ENCODE assay signal across 19 cellular contexts in genomic region chr15:75309711-75310110, GRCh38. TPM values are rescaled to one million over a fixed set of nuclear protein-coding genes. Genes with fewer than 3 reads are reported as not detected.
"Had no signal": no experiment of that assay in that cellular context is flagged by ENCODE, and none has a peak within 500 bp of the region (broad histone marks: within the 10 kb centered on the region; RNA-seq: fewer than 3 reads in every experiment).

No MANE protein-coding gene starts in this region.

- H3K9ac ChIP-seq: parathyroid adenoma had no signal

- H3K9me3 Mint-ChIP-seq: activated naive CD4-positive, alpha-beta T cell treated with anti-CD3 and anti-CD28 coated beads for 36 hours; naive thymus-derived CD8-positive, alpha-beta T cell; stimulated activated memory B cell treated with anti-CD40 and anti-IgM and Interleukin-4, amounts not matched to agents 10 μg/mL and 1 μg/mL and 100 μg/mL, for 72 hours had no signal

- H3K36me3 Mint-ChIP-seq: naive thymus-derived CD8-positive, alpha-beta T cell; stimulated activated memory B cell treated with anti-CD40 and anti-IgM and Interleukin-4, amounts not matched to agents 10 μg/mL and 1 μg/mL and 100 μg/mL, for 72 hours had no signal

- H3K4me1 ChIP-seq: left ventricle myocardium inferior had no signal

- H2AFZ ChIP-seq: hepatocyte, parathyroid adenoma had no signal

- ATAC-seq: naive thymus-derived CD8-positive, alpha-beta T cell; stimulated activated memory B cell treated with anti-CD40 and anti-IgM and Interleukin-4, amounts not matched to agents 10 μg/mL and 1 μg/mL and 100 μg/mL, for 72 hours had no signal

- H3K4me1 Mint-ChIP-seq: stimulated activated memory B cell treated with anti-CD40 and anti-IgM and Interleukin-4, amounts not matched to agents 10 μg/mL and 1 μg/mL and 100 μg/mL, for 72 hours had no signal

- H3K9me3 ChIP-seq: left ventricle myocardium inferior, neutrophil had no signal

- H3K27ac Mint-ChIP-seq: activated naive CD4-positive, alpha-beta T cell treated with anti-CD3 and anti-CD28 coated beads for 36 hours; stimulated activated memory B cell treated with anti-CD40 and anti-IgM and Interleukin-4, amounts not matched to agents 10 μg/mL and 1 μg/mL and 100 μg/mL, for 72 hours had no signal

- FAIRE-seq: keratinocyte had no signal

- H3K27ac ChIP-seq: coronary artery, hepatocyte, left ventricle myocardium inferior, neutrophil, parathyroid adenoma had no signal

- H3K4me3 ChIP-seq: coronary artery, hepatocyte, left ventricle myocardium inferior had no signal

- H3K27me3 ChIP-seq: hepatocyte had no signal

- H3K4me3 Mint-ChIP-seq: activated naive CD4-positive, alpha-beta T cell treated with anti-CD3 and anti-CD28 coated beads for 36 hours; naive thymus-derived CD8-positive, alpha-beta T cell; stimulated activated memory B cell treated with anti-CD40 and anti-IgM and Interleukin-4, amounts not matched to agents 10 μg/mL and 1 μg/mL and 100 μg/mL, for 72 hours had no signal

- H3K79me2 ChIP-seq: hepatocyte, parathyroid adenoma had no signal

- DNase-seq: activated CD4-positive, alpha-beta T cell treated with anti-CD3 and anti-CD28 coated beads, Interleukin-2, amount 50 U/mL, for 1 hour; activated CD8-positive, alpha-beta memory T cell treated with anti-CD3 and anti-CD28 coated beads for 24 hours; activated naive CD4-positive, alpha-beta T cell treated with anti-CD3 and anti-CD28 coated beads for 36 hours; caudate nucleus; effector CD8-positive, alpha-beta T cell; left ventricle myocardium inferior; naive thymus-derived CD8-positive, alpha-beta T cell; stimulated activated CD4-positive, alpha-beta T cell treated with anti-CD3 and anti-CD28 coated beads, Interleukin-2, amount 100 ng/mL, for 48 hours; T-helper 2 cell had no signal

- H3K4me2 ChIP-seq: hepatocyte had no signal

- H3K36me3 ChIP-seq: left ventricle myocardium inferior, neutrophil had no signal

RNA-seq across cellular contexts. Expression of gene GOLGA6D, which starts 27.1 kb away (rescaled TPM):
- total RNA-seq: activated naive CD4-positive, alpha-beta T cell treated with anti-CD3 and anti-CD28 coated beads for 36 hours; hepatocyte; left ventricle myocardium inferior; urinary bladder had no signal
- polyA plus RNA-seq: adipose tissue, fibroblast of lung, hepatocyte, urinary bladder had no signal

RNA-seq across cellular contexts. Expression of gene GOLGA6C, which starts 51.6 kb away (rescaled TPM):
- total RNA-seq: fibroblast of lung; hepatocyte; left ventricle myocardium inferior; mucosa of gallbladder; naive thymus-derived CD8-positive, alpha-beta T cell; urinary bladder had no signal
- polyA plus RNA-seq: fibroblast of lung; hepatocyte; keratinocyte; naive thymus-derived CD8-positive, alpha-beta T cell; urinary bladder had no signal
